In genomic region chr20:18760852-18761251, GRCh38 we compare ENCODE assay signal across 10 cellular contexts. TPM values are rescaled to one million over a fixed set of nuclear protein-coding genes. Genes with fewer than 3 reads are reported as not detected.
"Had no signal": no experiment of that assay in that cellular context is flagged by ENCODE, and none has a peak within 500 bp of the region (broad histone marks: within the 10 kb centered on the region; RNA-seq: fewer than 3 reads in every experiment).

No MANE protein-coding gene starts in this region.

RNA-seq across cellular contexts. Expression of gene SCP2D1, which starts 52.7 kb away (rescaled TPM):
- total RNA-seq: OCI-LY7, PC-3, PC-9, Peyer's patch, Right ventricle myocardium inferior, Right ventricle myocardium superior, RPMI7951, SJCRH30, SJSA1, SK-MEL-5 had no signal
